Comparison of ENCODE assay signal across 9 cellular contexts in genomic region chr11:47376543-47377371, GRCh38. TPM values are rescaled to one million over a fixed set of nuclear protein-coding genes. Genes with fewer than 3 reads are reported as not detected.
DNase-seq lines count a peak whose midpoint lies in the region; ATAC-seq, FAIRE-seq and TF ChIP-seq lines count a peak whose summit lies in the region.
"Had no signal": no experiment of that assay in that cellular context is flagged by ENCODE, and none has a peak within 500 bp of the region (broad histone marks: within the 10 kb centered on the region; RNA-seq: fewer than 3 reads in every experiment).

No MANE protein-coding gene starts in this region.

- H3K4me1 ChIP-seq in neutrophil (ENCODE audit: control insufficient read depth in 1 of 2, insufficient read depth in 1 of 2, low read depth in 1 of 2, low read length in 1 of 2): peaks cover 67 to 72% of the 10 kb centered on the region in 2 experiments

- TF ChIP-seq POLR2A in GM12892 (IDR thresholded peaks at IDR 0.05; ENCODE audit: low read depth, low read length): peak; percentile 40; the same call in 1 of the 2 replicates

- DNase-seq in GM12892 (ENCODE audit: insufficient read length): no peak
- peak in 2 of 61 donors; percentile 19 to 24 for DNase-seq in caudate nucleus (lab: John Stamatoyannopoulos, UW)
- no peak for DNase-seq in DMS153 treated with DMSO at 0.1 percent for 48 hours (lab: John Stamatoyannopoulos, UW; ENCODE audit: unreplicated experiment)
- DNase-seq in GM19240 (ENCODE audit: insufficient read length, low spot score): no peak
- no peak for DNase-seq in activated gamma-delta T cell treated with Interleukin-2 at 50 U/mL for 16 hours
- DNase-seq: activated CD4-positive, CD25-positive, alpha-beta regulatory T cell had no signal

- peak; percentile 89 for FAIRE-seq in GM12892 (lab: Jason Lieb, UNC)

- no peaks in the 10 kb centered on the region for H3K27me3 ChIP-seq in neutrophil

- H3K27ac ChIP-seq in caudate nucleus (ENCODE audit: low read depth, low read length): peak overlapping the region; percentile 58
- peak overlapping the region; percentile 99 for H3K27ac ChIP-seq in neutrophil

- H3K4me3 ChIP-seq in neutrophil (ENCODE audit: low read depth in 1 of 2, low read length in 1 of 2): peak overlapping the region; percentile 92 to 97

- peak; percentile 28 for TF ChIP-seq CTCF in neutrophil (IDR thresholded peaks at IDR 0.05)

- ATAC-seq in HG03460 (IDR thresholded peaks at IDR 0.05; ENCODE audit: unreplicated experiment) (peak; percentile 45), HG02852 (IDR thresholded peaks at IDR 0.05; ENCODE audit: unreplicated experiment) (no peak)

- H3K9me3 ChIP-seq in neutrophil: no peaks in the 10 kb centered on the region

- H3K36me3 ChIP-seq in neutrophil: peaks cover 57% of the 10 kb centered on the region

RNA-seq across cellular contexts. Expression of gene SPI1, which starts 1.6 kb away (rescaled TPM):
- 5.5 TPM for polyA plus RNA-seq in GM12892 (2012; ENCODE audit: missing spikeins)

RNA-seq across cellular contexts. Expression of gene MYBPC3, which starts 24.3 kb away (rescaled TPM):
- not detected for polyA plus RNA-seq in GM12892 (2012; ENCODE audit: missing spikeins)

RNA-seq across cellular contexts. Expression of gene SLC39A13, which starts 31.6 kb away (rescaled TPM):
- 7.0 TPM for polyA plus RNA-seq in GM12892 (2012; ENCODE audit: missing spikeins)

RNA-seq across cellular contexts. Expression of gene PSMC3, which starts 49.5 kb away (rescaled TPM):
- 132 TPM for polyA plus RNA-seq in GM12892 (2012; ENCODE audit: missing spikeins)
